Comparison of ENCODE assay signal across 8 cellular contexts in genomic region chr1:114558548-114558947, GRCh38. TPM values are rescaled to one million over a fixed set of nuclear protein-coding genes. Genes with fewer than 3 reads are reported as not detected.
DNase-seq lines count a peak whose midpoint lies in the region; ATAC-seq and TF ChIP-seq lines count a peak whose summit lies in the region.

No MANE protein-coding gene starts in this region.

- H3K9me3 Mint-ChIP-seq in activated T-helper 1 cell treated with anti-CD3 and anti-CD28 coated beads, Interleukin-12 subunit alpha, Interleukin-12 subunit beta, Interleukin-2, Interleukin-4 antibody, amounts not matched to agents 30 ng/mL and 10 ng/mL and 1 ng/mL, durations not matched to agents 14 hours and 24 hours and 36 hours: no peaks in the 10 kb centered on the region
- no peaks in the 10 kb centered on the region for H3K9me3 Mint-ChIP-seq in activated naive CD8-positive, alpha-beta T cell treated with anti-CD3 and anti-CD28 coated beads, Interleukin-2, amount 50 U/mL, for 24 hours

- peak; percentile 46; the same call in 1 of the 2 replicates for TF ChIP-seq CTCF in Panc1 (IDR thresholded peaks at IDR 0.05)
- TF ChIP-seq CTCF in lower leg skin (IDR thresholded peaks at IDR 0.05): no peak

- H3K36me3 ChIP-seq in Panc1 (ENCODE audit: control insufficient read depth, insufficient read depth, low read length): no peaks in the 10 kb centered on the region

- intact Hi-C loops in Panc1 (cut with micrococcal nuclease; ENCODE audit: unreplicated experiment) (no loop called here), lower leg skin (cut with DNase I; ENCODE audit: low total_unique reads) (no loop called here)
- intact Hi-C loops in activated T-helper 1 cell treated with anti-CD3 and anti-CD28 coated beads, Interleukin-12 subunit alpha, Interleukin-12 subunit beta, Interleukin-2, Interleukin-4 antibody, amounts not matched to agents 30 ng/mL and 10 ng/mL and 1 ng/mL, durations not matched to agents 14 hours and 24 hours and 36 hours (cut with micrococcal nuclease): loop anchor here (1.0 kb wide), 2 partner anchors 212 to 580 kb away; no protein-coding TSS in a partner anchor

- in situ Hi-C loops in Panc1 (cut with HindIII; ENCODE audit: low pct_unique_long_range_greater_than_20kb, low sequenced_read_pairs): no loop called here

- H3K4me1 Mint-ChIP-seq in activated T-helper 1 cell treated with anti-CD3 and anti-CD28 coated beads, Interleukin-12 subunit alpha, Interleukin-12 subunit beta, Interleukin-2, Interleukin-4 antibody, amounts not matched to agents 30 ng/mL and 10 ng/mL and 1 ng/mL, durations not matched to agents 14 hours and 24 hours and 36 hours (ENCODE audit: low read depth): no peaks in the 10 kb centered on the region
- H3K4me1 Mint-ChIP-seq in activated naive CD8-positive, alpha-beta T cell treated with anti-CD3 and anti-CD28 coated beads, Interleukin-2, amount 50 U/mL, for 24 hours: peaks cover 1% of the 10 kb centered on the region

- H3K36me3 Mint-ChIP-seq in activated T-helper 1 cell treated with anti-CD3 and anti-CD28 coated beads, Interleukin-12 subunit alpha, Interleukin-12 subunit beta, Interleukin-2, Interleukin-4 antibody, amounts not matched to agents 30 ng/mL and 10 ng/mL and 1 ng/mL, durations not matched to agents 14 hours and 24 hours and 36 hours (ENCODE audit: low read depth): peaks cover 5% of the 10 kb centered on the region
- H3K36me3 Mint-ChIP-seq in activated naive CD8-positive, alpha-beta T cell treated with anti-CD3 and anti-CD28 coated beads, Interleukin-2, amount 50 U/mL, for 24 hours (ENCODE audit: low read depth): peaks cover 6% of the 10 kb centered on the region

- peak; percentile 57 for ATAC-seq in GM21786 (IDR thresholded peaks at IDR 0.05; ENCODE audit: unreplicated experiment)
- no peak for ATAC-seq in Panc1
- no peak for ATAC-seq in HG03378 (IDR thresholded peaks at IDR 0.05; ENCODE audit: unreplicated experiment)
- no peak for ATAC-seq in activated naive CD8-positive, alpha-beta T cell treated with anti-CD3 and anti-CD28 coated beads, Interleukin-2, amount 50 U/mL, for 24 hours

- no peak overlapping the region for H3K4me3 Mint-ChIP-seq in activated T-helper 1 cell treated with anti-CD3 and anti-CD28 coated beads, Interleukin-12 subunit alpha, Interleukin-12 subunit beta, Interleukin-2, Interleukin-4 antibody, amounts not matched to agents 30 ng/mL and 10 ng/mL and 1 ng/mL, durations not matched to agents 14 hours and 24 hours and 36 hours
- H3K4me3 Mint-ChIP-seq in activated naive CD8-positive, alpha-beta T cell treated with anti-CD3 and anti-CD28 coated beads, Interleukin-2, amount 50 U/mL, for 24 hours: no peak overlapping the region

- DNase-seq in CD1c-positive myeloid dendritic cell (ENCODE audit: extremely low spot score) (peak; percentile 16), Panc1 (ENCODE audit: low read depth, low spot score) (no peak), inferior parietal cortex (ENCODE audit: extremely low spot score) (peak; percentile 15), lower leg skin (ENCODE audit: low spot score in 2 of 2) (no peak)
- no peak for DNase-seq in activated T-helper 1 cell treated with anti-CD3 and anti-CD28 coated beads, Interleukin-12 subunit alpha, Interleukin-12 subunit beta, Interleukin-2, Interleukin-4 antibody, amounts not matched to agents 30 ng/mL and 10 ng/mL and 1 ng/mL, durations not matched to agents 14 hours and 24 hours and 36 hours (ENCODE audit: low spot score)
- DNase-seq in activated naive CD8-positive, alpha-beta T cell treated with anti-CD3 and anti-CD28 coated beads, Interleukin-2, amount 50 U/mL, for 24 hours: no peak

- no peaks in the 10 kb centered on the region for H3K27me3 Mint-ChIP-seq in activated T-helper 1 cell treated with anti-CD3 and anti-CD28 coated beads, Interleukin-12 subunit alpha, Interleukin-12 subunit beta, Interleukin-2, Interleukin-4 antibody, amounts not matched to agents 30 ng/mL and 10 ng/mL and 1 ng/mL, durations not matched to agents 14 hours and 24 hours and 36 hours (ENCODE audit: insufficient read depth)
- H3K27me3 Mint-ChIP-seq in activated naive CD8-positive, alpha-beta T cell treated with anti-CD3 and anti-CD28 coated beads, Interleukin-2, amount 50 U/mL, for 24 hours: no peaks in the 10 kb centered on the region

- POLR2A ChIA-PET in Panc1 (lab: Charles Lee): no interaction called here

- no peaks in the 10 kb centered on the region for H3K9me3 ChIP-seq in Panc1 (ENCODE audit: control insufficient read depth, insufficient read depth, low read depth, low read length)

- 41 to 95% methylated on average over 1 of the region's 1 CpG for WGBS in lower leg skin, 2 donors

- H3K27ac Mint-ChIP-seq in activated T-helper 1 cell treated with anti-CD3 and anti-CD28 coated beads, Interleukin-12 subunit alpha, Interleukin-12 subunit beta, Interleukin-2, Interleukin-4 antibody, amounts not matched to agents 30 ng/mL and 10 ng/mL and 1 ng/mL, durations not matched to agents 14 hours and 24 hours and 36 hours: no peak overlapping the region
- no peak overlapping the region for H3K27ac Mint-ChIP-seq in activated naive CD8-positive, alpha-beta T cell treated with anti-CD3 and anti-CD28 coated beads, Interleukin-2, amount 50 U/mL, for 24 hours

- no peak for TF ChIP-seq POLR2A in lower leg skin (IDR thresholded peaks at IDR 0.05)

- H3K27ac ChIP-seq in Panc1 (ENCODE audit: low read length): no peak overlapping the region

- BruUV-seq in Panc1 (replicated peaks; lab: Mats Ljungman, UMichigan): no TSS peak

- H3K4me3 ChIP-seq in Panc1 (ENCODE audit: low read depth in 2 of 2, low read length in 2 of 2): no peak overlapping the region
- no peak overlapping the region for H3K4me3 ChIP-seq in lower leg skin (ENCODE audit: low read depth, poor library complexity, severe bottlenecking)

- H3K27me3 ChIP-seq in Panc1 (ENCODE audit: control insufficient read depth, insufficient read depth, low read length): no peaks in the 10 kb centered on the region

- H3K4me1 ChIP-seq in Panc1 (ENCODE audit: control insufficient read depth, insufficient read depth, low read length): no peaks in the 10 kb centered on the region

- CTCF ChIA-PET in Panc1 (lab: Charles Lee): no interaction called here

RNA-seq across cellular contexts. Expression of gene BCAS2, which starts 22.9 kb away (rescaled TPM):
- 23.5 TPM for total RNA-seq in Panc1 (2021; ENCODE audit: unreplicated experiment)
- polyA plus RNA-seq in Panc1 (2012; ENCODE audit: insufficient read length): 25.3 TPM
- 61.9 and 63.0 TPM in 2 replicates for total RNA-seq in activated T-helper 1 cell treated with anti-CD3 and anti-CD28 coated beads, Interleukin-12 subunit alpha, Interleukin-12 subunit beta, Interleukin-2, Interleukin-4 antibody, amounts not matched to agents 30 ng/mL and 10 ng/mL and 1 ng/mL, durations not matched to agents 14 hours and 24 hours and 36 hours
- 10 to 100 TPM; 30.0 to 38.6 (median 36.0) TPM for total RNA-seq in lower leg skin

RNA-seq across cellular contexts. Expression of gene TRIM33, which starts 47.5 kb away (rescaled TPM):
- total RNA-seq in Panc1 (2021; ENCODE audit: unreplicated experiment) (22.2 TPM), lower leg skin (10 to 100 TPM; 37.5 to 48.6 (median 41.1) TPM)
- polyA plus RNA-seq in Panc1 (2012; ENCODE audit: insufficient read length): 10.9 TPM
- total RNA-seq in activated T-helper 1 cell treated with anti-CD3 and anti-CD28 coated beads, Interleukin-12 subunit alpha, Interleukin-12 subunit beta, Interleukin-2, Interleukin-4 antibody, amounts not matched to agents 30 ng/mL and 10 ng/mL and 1 ng/mL, durations not matched to agents 14 hours and 24 hours and 36 hours: 39.2 and 41.7 TPM in 2 replicates

Comparison
In these comparisons a context has a peak if more than half of its experiments do, and no peak if none do; other contexts are left out.
1. DNase-seq: peak in CD1c-positive myeloid dendritic cell (single experiment) and inferior parietal cortex (single experiment); none in Panc1 (single experiment), activated T-helper 1 cell treated with anti-CD3 and anti-CD28 coated beads, Interleukin-12 subunit alpha, Interleukin-12 subunit beta, Interleukin-2, Interleukin-4 antibody, amounts not matched to agents 30 ng/mL and 10 ng/mL and 1 ng/mL, durations not matched to agents 14 hours and 24 hours and 36 hours (single experiment), activated naive CD8-positive, alpha-beta T cell treated with anti-CD3 and anti-CD28 coated beads, Interleukin-2, amount 50 U/mL, for 24 hours (single experiment) and lower leg skin (0 of 2).